Comparison of ENCODE assay signal across 9 cellular contexts in the genomic region with DNA sequence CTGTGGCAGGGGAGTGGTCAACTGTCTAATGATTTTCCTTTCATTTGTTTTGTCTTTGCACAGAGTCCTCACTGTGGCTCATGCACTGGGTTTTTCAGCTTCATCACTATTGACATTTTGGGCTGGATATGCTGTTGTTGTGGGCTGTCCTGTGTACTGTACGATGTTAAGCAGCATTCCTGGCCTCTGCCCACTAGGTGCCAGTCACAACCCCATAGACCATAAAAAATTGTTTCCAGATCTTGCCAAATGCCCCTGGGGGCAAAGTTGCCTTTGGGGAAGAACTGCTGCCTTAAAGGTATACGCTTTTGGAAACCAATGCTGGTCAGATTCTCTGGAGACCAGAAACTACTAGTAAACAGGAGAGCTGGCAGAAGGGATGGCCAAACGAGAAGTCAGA.
A peak's percentile ranks its signal among the peaks of the same experiment; 100 is the strongest.
DNase-seq lines count a peak whose midpoint lies in the region; ATAC-seq and TF ChIP-seq lines count a peak whose summit lies in the region.
"Had no signal": no experiment of that assay in that cellular context is flagged by ENCODE, and none has a peak within 500 bp of the region (broad histone marks: within the 10 kb centered on the region; RNA-seq: fewer than 3 reads in every experiment).

No MANE protein-coding gene starts in this region.

- DNase-seq in EL (peak; percentile 72), adipocyte (ENCODE audit: low read depth) (peak; percentile 52), lung microvascular endothelial cell (ENCODE audit: low read depth in 2 of 2) (peak; percentile 48 to 53), NCI-H1105 (lab: John Stamatoyannopoulos, UW) (no peak), T-helper 17 cell (no peak), HEK293T (ENCODE audit: extremely low spot score) (no peak), GM13976 (ENCODE audit: low spot score) (no peak)

- no peaks in the 10 kb centered on the region for H3K36me3 Mint-ChIP-seq in T-helper 17 cell (ENCODE audit: low read depth)

- no peak overlapping the region for H3K4me3 Mint-ChIP-seq in T-helper 17 cell

- no peak overlapping the region for H3K9ac ChIP-seq in adipocyte (ENCODE audit: low read length)

- no peak overlapping the region for H3K4me3 ChIP-seq in adipocyte (ENCODE audit: low read length)
- H3K4me3 ChIP-seq: skin epidermis had no signal

- no peaks in the 10 kb centered on the region for H3K36me3 ChIP-seq in adipocyte (ENCODE audit: control insufficient read depth, insufficient read depth, low read length, severe bottlenecking)

- H3K27me3 Mint-ChIP-seq in T-helper 17 cell: no peaks in the 10 kb centered on the region

- H3K9me3 ChIP-seq in adipocyte (ENCODE audit: control insufficient read depth, low read length) (no peaks in the 10 kb centered on the region), T-helper 17 cell (ENCODE audit: control insufficient read depth, low read length, poor library complexity, severe bottlenecking) (no peaks in the 10 kb centered on the region)

- H3K4me1 ChIP-seq in adipocyte (ENCODE audit: control insufficient read depth, insufficient read depth, low read length): peaks cover 6% of the 10 kb centered on the region

- POLR2A ChIA-PET in HEK293T (lab: Yijun Ruan, JAX): interaction anchor here (0.7 kb wide), 1 partner anchor 13 kb away, joined by 3 read pairs; no protein-coding TSS in a partner anchor

- H3K27me3 ChIP-seq in adipocyte (replicated peaks; ENCODE audit: control insufficient read depth, insufficient read depth, low read length): no peaks in the 10 kb centered on the region

- H3K27ac Mint-ChIP-seq in T-helper 17 cell: no peak overlapping the region

- in situ Hi-C loops in GM13976 (cut with MboI; ENCODE audit: low sequenced_read_pairs, unreplicated experiment): no loop called here

- TF ChIP-seq CTCF in GM13976 (IDR thresholded peaks at IDR 0.05; ENCODE audit: borderline replicate concordance, control extremely low read depth, extremely low read depth, insufficient read depth, missing control alignments): no peak

- ATAC-seq in HG03196 (IDR thresholded peaks at IDR 0.05; ENCODE audit: unreplicated experiment) (peak; percentile 64), T-helper 17 cell (no peak)

- no peaks in the 10 kb centered on the region for H3K4me1 Mint-ChIP-seq in T-helper 17 cell

- CTCF ChIA-PET in HEK293T (lab: Yijun Ruan, JAX): interaction anchor here (1.4 kb wide), 1 partner anchor 18 kb away, joined by 3 read pairs; no protein-coding TSS in a partner anchor

TF ChIP-seq in HEK293T, 16 proteins besides CTCF, POLR2A, EP300 and RAD21:
- TF ChIP-seq ARNT (IDR thresholded peaks at IDR 0.05): no peak
- no peak for TF ChIP-seq HDGF (IDR thresholded peaks at IDR 0.05; ENCODE audit: borderline replicate concordance)
- TF ChIP-seq NFRKB (IDR thresholded peaks at IDR 0.05): no peak
- no peak for TF ChIP-seq TARDBP (IDR thresholded peaks at IDR 0.05)
- no peak for TF ChIP-seq FOXM1 (IDR thresholded peaks at IDR 0.05; ENCODE audit: borderline replicate concordance)
- TF ChIP-seq L3MBTL2 (conservative IDR thresholded peaks at IDR 0.05): no peak
- no peak for TF ChIP-seq FOXK2 (IDR thresholded peaks at IDR 0.05)
- no peak for TF ChIP-seq ELF4 (IDR thresholded peaks at IDR 0.05)
- no peak for TF ChIP-seq SUZ12 (IDR thresholded peaks at IDR 0.05)
- TF ChIP-seq FOXA1 (IDR thresholded peaks at IDR 0.05): no peak
- no peak for TF ChIP-seq ZNF384 (IDR thresholded peaks at IDR 0.05)
- no peak for TF ChIP-seq LEF1 (IDR thresholded peaks at IDR 0.05; ENCODE audit: borderline replicate concordance)
TF ChIP-seq in HEK293T: peak in this region for 0.

Comparison
In these comparisons a context has a peak if more than half of its experiments do, and no peak if none do; other contexts are left out.
1. DNase-seq: peak in EL (single experiment), adipocyte (single experiment) and lung microvascular endothelial cell (2 of 2); none in NCI-H1105 (single experiment), T-helper 17 cell (0 of 3), HEK293T (single experiment) and GM13976 (single experiment).